Comparison of ENCODE assay signal across 1 cellular context in the genomic region with DNA sequence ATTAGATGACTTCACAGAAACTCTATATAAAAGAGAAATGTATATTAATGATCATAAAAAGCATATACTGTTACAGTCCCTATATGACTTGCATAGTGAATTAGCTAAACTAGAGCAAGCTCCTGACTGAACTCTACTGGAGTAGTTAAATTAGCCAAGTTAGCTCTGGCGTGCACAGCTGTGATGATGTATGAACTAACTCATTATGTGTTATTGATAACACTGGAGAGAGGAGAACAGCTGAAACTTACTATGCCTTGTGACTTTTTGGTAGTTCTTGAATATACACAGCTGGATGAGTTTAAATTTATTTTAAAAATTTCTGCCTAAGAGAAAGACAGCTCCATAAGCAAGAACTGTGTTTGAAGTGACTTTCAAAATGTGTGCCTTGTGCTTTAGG.
TF ChIP-seq lines count a peak whose summit lies in the region.

No MANE protein-coding gene starts in this region.

TF ChIP-seq in K562, 482 proteins besides CTCF, POLR2A, EP300 and RAD21:
- TF ChIP-seq DIDO1 (tag; IDR thresholded peaks at IDR 0.05; ENCODE audit: low read depth), result no peak
- TF ChIP-seq, protein P1, sequence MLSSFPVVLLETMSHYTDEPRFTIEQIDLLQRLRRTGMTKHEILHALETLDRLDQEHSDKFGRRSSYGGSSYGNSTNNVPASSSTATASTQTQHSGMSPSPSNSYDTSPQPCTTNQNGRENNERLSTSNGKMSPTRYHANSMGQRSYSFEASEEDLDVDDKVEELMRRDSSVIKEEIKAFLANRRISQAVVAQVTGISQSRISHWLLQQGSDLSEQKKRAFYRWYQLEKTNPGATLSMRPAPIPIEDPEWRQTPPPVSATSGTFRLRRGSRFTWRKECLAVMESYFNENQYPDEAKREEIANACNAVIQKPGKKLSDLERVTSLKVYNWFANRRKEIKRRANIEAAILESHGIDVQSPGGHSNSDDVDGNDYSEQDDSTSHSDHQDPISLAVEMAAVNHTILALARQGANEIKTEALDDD (IDR thresholded peaks at IDR 0.05), result peak; percentile 51; the same call in 1 of the 2 replicates
